Comparison of ENCODE assay signal across 11 cellular contexts in genomic region chr12:24360907-24361306, GRCh38.
DNase-seq lines count a peak whose midpoint lies in the region; ATAC-seq, FAIRE-seq and TF ChIP-seq lines count a peak whose summit lies in the region.
"Had no signal": no experiment of that assay in that cellular context is flagged by ENCODE, and none has a peak within 500 bp of the region (broad histone marks: within the 10 kb centered on the region; RNA-seq: fewer than 3 reads in every experiment).

No MANE protein-coding gene starts in this region.

- TF ChIP-seq CTCF in fibroblast of mammary gland (conservative IDR thresholded peaks at IDR 0.05; ENCODE audit: control insufficient read depth, insufficient read depth, low read depth, low read length): no peak

- H3K4me3 Mint-ChIP-seq in naive thymus-derived CD4-positive, alpha-beta T cell: no peak overlapping the region

- no peaks in the 10 kb centered on the region for H3K36me3 ChIP-seq in naive thymus-derived CD4-positive, alpha-beta T cell (ENCODE audit: control insufficient read depth in 2 of 3, insufficient read depth in 3 of 3, low read length in 3 of 3)
- H3K36me3 ChIP-seq: BLaER1 treated with 17β-estradiol and CSF1 and Interleukin-3, amounts not matched to agents 10 nM and 100 nM; tibial nerve had no signal

- POLR2A ChIA-PET in naive thymus-derived CD4-positive, alpha-beta T cell (lab: Charles Lee): no interaction called here

- no peak overlapping the region for H3K27ac ChIP-seq in naive thymus-derived CD4-positive, alpha-beta T cell (ENCODE audit: low read depth, low read length)
- H3K27ac ChIP-seq: BLaER1 treated with 17β-estradiol and CSF1 and Interleukin-3, amounts not matched to agents 10 nM and 100 nM; SK-N-MC had no signal

- peaks cover 0 to 3% (median 0%) of the 10 kb centered on the region in 5 donors for H3K27me3 Mint-ChIP-seq in naive thymus-derived CD4-positive, alpha-beta T cell

- no peak for FAIRE-seq in HTR-8/SVneo (lab: Jason Lieb, UNC)

- no peaks in the 10 kb centered on the region for H3K4me1 Mint-ChIP-seq in naive thymus-derived CD4-positive, alpha-beta T cell

- H3K4me1 ChIP-seq in naive thymus-derived CD4-positive, alpha-beta T cell (ENCODE audit: control insufficient read depth in 2 of 2, insufficient read depth in 2 of 2, low read length in 2 of 2): no peaks in the 10 kb centered on the region
- H3K4me1 ChIP-seq: BLaER1 treated with 17β-estradiol and CSF1 and Interleukin-3, amounts not matched to agents 10 nM and 100 nM had no signal

- peak; percentile 7 for DNase-seq in fibroblast of mammary gland (ENCODE audit: low read depth)
- DNase-seq in naive thymus-derived CD4-positive, alpha-beta T cell: no peak
- DNase-seq in stimulated activated CD4-positive, alpha-beta T cell treated with anti-CD3 and anti-CD28 coated beads, Interleukin-2, amount 100 ng/mL, for 48 hours: no peak
- no peak for DNase-seq in NCI-H2227 treated with DMSO at 0.1 percent for 48 hours (lab: John Stamatoyannopoulos, UW)
- DNase-seq in HTR-8/SVneo (ENCODE audit: insufficient read length, low spot score): no peak

- intact Hi-C loops in naive thymus-derived CD4-positive, alpha-beta T cell (cut with micrococcal nuclease): no loop called here

- no peak overlapping the region for H3K4me3 ChIP-seq in fibroblast of mammary gland (ENCODE audit: control insufficient read depth, low read depth, low read length)
- H3K4me3 ChIP-seq in naive thymus-derived CD4-positive, alpha-beta T cell (ENCODE audit: low read length): no peak overlapping the region
- H3K4me3 ChIP-seq: BLaER1 treated with 17β-estradiol and CSF1 and Interleukin-3, amounts not matched to agents 10 nM and 100 nM; SK-N-MC; tibial nerve had no signal

- no peaks in the 10 kb centered on the region for H3K36me3 Mint-ChIP-seq in naive thymus-derived CD4-positive, alpha-beta T cell

- no peaks in the 10 kb centered on the region for H3K27me3 ChIP-seq in naive thymus-derived CD4-positive, alpha-beta T cell (ENCODE audit: control insufficient read depth in 2 of 2, insufficient read depth in 2 of 2, low read length in 2 of 2)
- H3K27me3 ChIP-seq: BLaER1 treated with 17β-estradiol and CSF1 and Interleukin-3, amounts not matched to agents 10 nM and 100 nM; tibial nerve had no signal

- ATAC-seq in GM18505 (IDR thresholded peaks at IDR 0.05; ENCODE audit: unreplicated experiment) (peak; percentile 58), GM21717 (IDR thresholded peaks at IDR 0.05; ENCODE audit: unreplicated experiment) (peak; percentile 66), HG03342 (IDR thresholded peaks at IDR 0.05; ENCODE audit: unreplicated experiment) (peak; percentile 89)
- ATAC-seq in naive thymus-derived CD4-positive, alpha-beta T cell: no peak

- H3K9me3 ChIP-seq in naive thymus-derived CD4-positive, alpha-beta T cell (ENCODE audit: control insufficient read depth in 2 of 3, low read length in 3 of 3): no peaks in the 10 kb centered on the region
- H3K9me3 ChIP-seq: BLaER1 treated with 17β-estradiol and CSF1 and Interleukin-3, amounts not matched to agents 10 nM and 100 nM; tibial nerve had no signal

- H3K9me3 Mint-ChIP-seq in naive thymus-derived CD4-positive, alpha-beta T cell: peaks cover 0 to 5% (median 0%) of the 10 kb centered on the region in 11 donors

- no peak overlapping the region for H3K27ac Mint-ChIP-seq in naive thymus-derived CD4-positive, alpha-beta T cell

- TF ChIP-seq POLR2A in GM18505 (IDR thresholded peaks at IDR 0.05; ENCODE audit: borderline replicate concordance, extremely low read depth, insufficient read depth, insufficient read length): no peak

- CTCF ChIA-PET in naive thymus-derived CD4-positive, alpha-beta T cell (lab: Charles Lee): no interaction called here
